8 cellular contexts compared by ENCODE assay signal in genomic region chr5:137753986-137754235, GRCh38. TPM values are rescaled to one million over a fixed set of nuclear protein-coding genes. Genes with fewer than 3 reads are reported as not detected.
DNase-seq lines count a peak whose midpoint lies in the region; ATAC-seq and TF ChIP-seq lines count a peak whose summit lies in the region.

No MANE protein-coding gene starts in this region.

- H3K4me3 Mint-ChIP-seq in activated CD4-positive, alpha-beta memory T cell treated with anti-CD3 and anti-CD28 coated beads, Interleukin-2, amount 10 ng/mL, durations not matched to agents 7 days and 5 days, result peak overlapping the region; percentile 86
- H3K4me3 Mint-ChIP-seq in stimulated activated memory B cell treated with anti-CD40 and anti-IgM and Interleukin-4, amounts not matched to agents 10 μg/mL and 1 μg/mL and 100 μg/mL, for 72 hours, result peak overlapping the region; percentile 92

- H3K9me3 Mint-ChIP-seq in activated CD4-positive, alpha-beta memory T cell treated with anti-CD3 and anti-CD28 coated beads, Interleukin-2, amount 10 ng/mL, durations not matched to agents 7 days and 5 days, result no peaks in the 10 kb centered on the region
- H3K9me3 Mint-ChIP-seq in stimulated activated memory B cell treated with anti-CD40 and anti-IgM and Interleukin-4, amounts not matched to agents 10 μg/mL and 1 μg/mL and 100 μg/mL, for 72 hours, result no peaks in the 10 kb centered on the region

- peaks cover 0 to 37% of the 10 kb centered on the region in 2 donors for H3K4me1 ChIP-seq in right atrium auricular region

- H3K27me3 Mint-ChIP-seq in activated CD4-positive, alpha-beta memory T cell treated with anti-CD3 and anti-CD28 coated beads, Interleukin-2, amount 10 ng/mL, durations not matched to agents 7 days and 5 days, result peaks cover 2% of the 10 kb centered on the region
- H3K27me3 Mint-ChIP-seq in stimulated activated memory B cell treated with anti-CD40 and anti-IgM and Interleukin-4, amounts not matched to agents 10 μg/mL and 1 μg/mL and 100 μg/mL, for 72 hours, result no peaks in the 10 kb centered on the region

- TF ChIP-seq CTCF in right atrium auricular region (IDR thresholded peaks at IDR 0.05), result no peak

- peak; percentile 80 for DNase-seq in NCI-H748 (lab: John Stamatoyannopoulos, UW; ENCODE audit: unreplicated experiment)
- no peak for DNase-seq in NCI-H748 treated with DMSO at 0.1 percent for 48 hours (lab: John Stamatoyannopoulos, UW)
- DNase-seq in activated CD4-positive, alpha-beta memory T cell treated with anti-CD3 and anti-CD28 coated beads, Interleukin-2, amount 10 ng/mL, durations not matched to agents 7 days and 5 days, result no peak
- DNase-seq in right atrium auricular region (ENCODE audit: low spot score), result no peak
- DNase-seq in activated gamma-delta T cell (lab: John Stamatoyannopoulos, UW), result no peak
- no peak for DNase-seq in NCI-H510A treated with DMSO at 0.1 percent for 48 hours (lab: John Stamatoyannopoulos, UW)

- no peaks in the 10 kb centered on the region for H3K27me3 ChIP-seq in right atrium auricular region

- H3K9me3 ChIP-seq in right atrium auricular region, result no peaks in the 10 kb centered on the region

- no peaks in the 10 kb centered on the region for H3K36me3 ChIP-seq in right atrium auricular region

- CTCF ChIA-PET in activated CD4-positive, alpha-beta memory T cell treated with anti-CD3 and anti-CD28 coated beads, Interleukin-2, amount 10 ng/mL, durations not matched to agents 7 days and 5 days (lab: Charles Lee), result interaction anchor here (0.6 to 2.3 kb wide), 9 partner anchors 12 to 420 kb away, joined by 3 to 20 read pairs (median 5); partner anchors contain the start of genes KLHL3 and PKD2L2

- peak overlapping the region; percentile 97 for H3K27ac Mint-ChIP-seq in activated CD4-positive, alpha-beta memory T cell treated with anti-CD3 and anti-CD28 coated beads, Interleukin-2, amount 10 ng/mL, durations not matched to agents 7 days and 5 days
- H3K27ac Mint-ChIP-seq in stimulated activated memory B cell treated with anti-CD40 and anti-IgM and Interleukin-4, amounts not matched to agents 10 μg/mL and 1 μg/mL and 100 μg/mL, for 72 hours, result peak overlapping the region; percentile 97

- H3K4me1 Mint-ChIP-seq in activated CD4-positive, alpha-beta memory T cell treated with anti-CD3 and anti-CD28 coated beads, Interleukin-2, amount 10 ng/mL, durations not matched to agents 7 days and 5 days, result peaks cover 34% of the 10 kb centered on the region
- H3K4me1 Mint-ChIP-seq in stimulated activated memory B cell treated with anti-CD40 and anti-IgM and Interleukin-4, amounts not matched to agents 10 μg/mL and 1 μg/mL and 100 μg/mL, for 72 hours, result peaks cover 27% of the 10 kb centered on the region

- ATAC-seq in HG02970 (IDR thresholded peaks at IDR 0.05; ENCODE audit: low FRiP score, unreplicated experiment), result peak; percentile 4
- ATAC-seq in stimulated activated memory B cell treated with anti-CD40 and anti-IgM and Interleukin-4, amounts not matched to agents 10 μg/mL and 1 μg/mL and 100 μg/mL, for 72 hours, result peak; percentile 32

- H3K27ac ChIP-seq in right atrium auricular region, result peak overlapping the region; percentile 100

- H3K4me3 ChIP-seq in right atrium auricular region, result peak overlapping the region; percentile 91 to 96

- peaks cover 38% of the 10 kb centered on the region for H3K36me3 Mint-ChIP-seq in activated CD4-positive, alpha-beta memory T cell treated with anti-CD3 and anti-CD28 coated beads, Interleukin-2, amount 10 ng/mL, durations not matched to agents 7 days and 5 days (ENCODE audit: low read depth)
- H3K36me3 Mint-ChIP-seq in stimulated activated memory B cell treated with anti-CD40 and anti-IgM and Interleukin-4, amounts not matched to agents 10 μg/mL and 1 μg/mL and 100 μg/mL, for 72 hours, result peaks cover 30% of the 10 kb centered on the region

- POLR2A ChIA-PET in activated CD4-positive, alpha-beta memory T cell treated with anti-CD3 and anti-CD28 coated beads, Interleukin-2, amount 10 ng/mL, durations not matched to agents 7 days and 5 days (lab: Charles Lee), result interaction anchor here (0.8 to 4.3 kb wide), 22 partner anchors 9 to 600 kb away, joined by 3 to 56 read pairs (median 6); partner anchors contain the start of genes BRD8, CDC25C, FAM13B and KLHL3

RNA-seq across cellular contexts. Expression of gene HNRNPA0, which starts 0.3 kb away (rescaled TPM):
- 10 to 100 TPM; 24.0 to 24.6 TPM for total RNA-seq in activated CD4-positive, alpha-beta memory T cell treated with anti-CD3 and anti-CD28 coated beads, Interleukin-2, amount 10 ng/mL, durations not matched to agents 7 days and 5 days
- total RNA-seq in right atrium auricular region, result 1 to 10 TPM; 6.9 to 8.6 TPM

RNA-seq across cellular contexts. Expression of gene KLHL3, which starts 18.0 kb away (rescaled TPM):
- 1 to 10 TPM; 2.8 to 3.6 TPM for total RNA-seq in activated CD4-positive, alpha-beta memory T cell treated with anti-CD3 and anti-CD28 coated beads, Interleukin-2, amount 10 ng/mL, durations not matched to agents 7 days and 5 days
- 10 to 100 TPM; 24.6 to 38.2 TPM for total RNA-seq in right atrium auricular region

Comparison
In these comparisons a context has a peak if more than half of its experiments do, and no peak if none do; other contexts are left out.
1. RNA of gene KLHL3, which starts 18.0 kb away (total RNA-seq): 24.6 to 38.2 TPM in right atrium auricular region; 2.8 to 3.6 TPM in activated CD4-positive, alpha-beta memory T cell treated with anti-CD3 and anti-CD28 coated beads, Interleukin-2, amount 10 ng/mL, durations not matched to agents 7 days and 5 days; every median in the first group is over 4 times any median in the second.